ENCODE assay signal across 20 cellular contexts in the genomic region with DNA sequence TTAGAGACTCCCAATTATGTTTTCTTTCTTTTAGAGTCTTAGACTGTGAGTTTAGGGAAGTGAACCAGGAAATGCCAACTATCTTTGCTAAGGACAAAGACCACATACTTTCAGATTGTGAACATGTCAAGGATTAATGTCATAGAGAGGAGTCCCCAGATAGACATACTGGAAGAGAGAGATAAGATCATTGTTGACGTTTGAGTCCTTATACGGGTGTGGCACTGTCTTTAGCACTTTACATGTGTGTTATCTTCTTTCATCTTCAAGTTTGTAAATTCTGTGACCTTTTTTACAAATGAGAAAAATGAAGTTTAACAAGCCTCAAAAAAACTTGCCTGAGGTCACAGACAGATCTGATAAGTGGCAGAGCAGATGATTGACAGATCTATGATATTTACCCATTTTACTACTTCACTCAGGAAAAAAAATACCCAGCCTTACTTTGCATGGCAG. TPM values are rescaled to one million over a fixed set of nuclear protein-coding genes. Genes with fewer than 3 reads are reported as not detected.
DNase-seq lines count a peak whose midpoint lies in the region; ATAC-seq, FAIRE-seq and TF ChIP-seq lines count a peak whose summit lies in the region.
"Had no signal": no experiment of that assay in that cellular context is flagged by ENCODE, and none has a peak within 500 bp of the region (broad histone marks: within the 10 kb centered on the region; RNA-seq: fewer than 3 reads in every experiment).

No MANE protein-coding gene starts in this region.

- no peak overlapping the region for H3K27ac ChIP-seq in OCI-LY3 (ENCODE audit: low read length)
- no peak overlapping the region for H3K27ac ChIP-seq in GM12878 (ENCODE audit: control insufficient read depth, insufficient read depth)
- H3K27ac ChIP-seq in adrenal gland = no peak overlapping the region
- H3K27ac ChIP-seq: tibial artery, WERI-Rb-1 had no signal

- H3K27ac Mint-ChIP-seq in activated naive CD4-positive, alpha-beta T cell treated with anti-CD3 and anti-CD28 coated beads, Interleukin-2, amount 50 U/mL, for 24 hours = peak overlapping the region; percentile 85
- no peak overlapping the region for H3K27ac Mint-ChIP-seq in activated naive CD4-positive, alpha-beta T cell treated with anti-CD3 and anti-CD28 coated beads for 36 hours
- H3K27ac Mint-ChIP-seq: activated T-cell treated with anti-CD3 and anti-CD28 coated beads, Interleukin-2, amount 50 U/mL, for 24 hours had no signal

- no peaks in the 10 kb centered on the region for H3K27me3 ChIP-seq in OCI-LY3 (ENCODE audit: low read depth, low read length)
- H3K27me3 ChIP-seq in GM12878 (replicated peaks in 1 of 2; ENCODE audit: control insufficient read depth in 2 of 2, insufficient read depth in 2 of 2, low read length in 1 of 2) = no peaks in the 10 kb centered on the region
- H3K27me3 ChIP-seq in adrenal gland = no peaks in the 10 kb centered on the region
- H3K27me3 ChIP-seq: tibial artery had no signal

- H4K20me1 ChIP-seq in OCI-LY3 (ENCODE audit: insufficient read depth, low read length) (no peaks in the 10 kb centered on the region), GM12878 (ENCODE audit: control insufficient read depth, insufficient read depth) (no peaks in the 10 kb centered on the region)

- H3K79me2 ChIP-seq in OCI-LY3 (ENCODE audit: low read length) = no peaks in the 10 kb centered on the region
- H3K79me2 ChIP-seq in GM12878 (ENCODE audit: control insufficient read depth, insufficient read depth, low read length) = no peaks in the 10 kb centered on the region

- H3K4me1 ChIP-seq in OCI-LY3 (ENCODE audit: low read length) (peaks cover 8% of the 10 kb centered on the region), GM12878 (ENCODE audit: control insufficient read depth, insufficient read depth, low read length) (no peaks in the 10 kb centered on the region), adrenal gland (replicated peaks in 1 of 2) (no peaks in the 10 kb centered on the region)
- H3K4me1 ChIP-seq: tibial artery had no signal

- H3K4me2 ChIP-seq in OCI-LY3 (ENCODE audit: low read length) (peak overlapping the region; percentile 12; the same call in 1 of the 2 replicates), GM12878 (ENCODE audit: control insufficient read depth, insufficient read depth) (no peak overlapping the region)

- no peak for TF ChIP-seq RAD21 in GM12878 (IDR thresholded peaks at IDR 0.05; ENCODE audit: insufficient read depth, low read depth, low read length)

- SMC1A ChIA-PET in GM12878 (lab: Charles Lee; ENCODE audit: uncharacterized antibody, unreplicated experiment) = no interaction called here

- no TSS peak for BruUV-seq in GM12878 (replicated peaks; lab: Mats Ljungman, UMichigan)

- no peaks in the 10 kb centered on the region for H3K27me3 Mint-ChIP-seq in activated naive CD4-positive, alpha-beta T cell treated with anti-CD3 and anti-CD28 coated beads, Interleukin-2, amount 50 U/mL, for 24 hours
- no peaks in the 10 kb centered on the region for H3K27me3 Mint-ChIP-seq in activated naive CD4-positive, alpha-beta T cell treated with anti-CD3 and anti-CD28 coated beads for 36 hours (ENCODE audit: low read depth)

- FAIRE-seq in GM12878 (lab: Jason Lieb, UNC) = peak; percentile 18

- H3K9me3 ChIP-seq in OCI-LY3 (ENCODE audit: insufficient read depth, low read length) = no peaks in the 10 kb centered on the region
- no peaks in the 10 kb centered on the region for H3K9me3 ChIP-seq in GM12878 (replicated peaks; ENCODE audit: control insufficient read depth, insufficient read depth, low read length)
- no peaks in the 10 kb centered on the region for H3K9me3 ChIP-seq in adrenal gland (replicated peaks in 1 of 3)
- H3K9me3 ChIP-seq: tibial artery had no signal

- RAD21 ChIA-PET in GM12878 (lab: Charles Lee; ENCODE audit: unreplicated experiment) = no interaction called here

- H3K4me3 ChIP-seq in OCI-LY3 (ENCODE audit: low read length) (no peak overlapping the region), GM12878 (no peak overlapping the region), adrenal gland (no peak overlapping the region)
- H3K4me3 ChIP-seq: tibial artery had no signal

- DNase-seq in activated naive CD4-positive, alpha-beta T cell treated with anti-CD3 and anti-CD28 coated beads for 36 hours = no peak
- no peak for DNase-seq in GM12878 (ENCODE audit: low read depth, low spot score)
- DNase-seq in NCI-H524 treated with DMSO at 0.1 percent for 48 hours (lab: John Stamatoyannopoulos, UW) = no peak
- no peak for DNase-seq in activated effector memory CD4-positive, alpha-beta T cell treated with Interleukin-2 at 50 U/mL for 16 hours
- DNase-seq in adrenal gland = no peak
- DNase-seq in occipital lobe (lab: John Stamatoyannopoulos, UW) = no peak
- DNase-seq: activated T-cell treated with anti-CD3 and anti-CD28 coated beads, Interleukin-2, amount 50 U/mL, for 24 hours; DMS79 treated with DMSO at 0.1 percent for 48 hours; effector CD4-positive, alpha-beta T cell; foreskin fibroblast; NCI-H1694 treated with DMSO at 0.1 percent for 48 hours; NCI-H524; stimulated activated CD4-positive, alpha-beta T cell treated with anti-CD3 and anti-CD28 coated beads, Interleukin-12 subunit alpha, Interleukin-12 subunit beta, amount 100 ng/mL, for 4 hours; tibial artery; WERI-Rb-1 had no signal

- H3K9ac ChIP-seq in OCI-LY3 (ENCODE audit: low read length) = no peak overlapping the region
- no peak overlapping the region for H3K9ac ChIP-seq in GM12878 (ENCODE audit: control insufficient read depth, insufficient read depth, low read length)

- H3K9me3 Mint-ChIP-seq in activated naive CD4-positive, alpha-beta T cell treated with anti-CD3 and anti-CD28 coated beads, Interleukin-2, amount 50 U/mL, for 24 hours = no peaks in the 10 kb centered on the region
- no peaks in the 10 kb centered on the region for H3K9me3 Mint-ChIP-seq in activated naive CD4-positive, alpha-beta T cell treated with anti-CD3 and anti-CD28 coated beads for 36 hours
- H3K9me3 Mint-ChIP-seq: activated T-cell treated with anti-CD3 and anti-CD28 coated beads, Interleukin-2, amount 50 U/mL, for 24 hours had no signal

- H3K36me3 Mint-ChIP-seq in activated naive CD4-positive, alpha-beta T cell treated with anti-CD3 and anti-CD28 coated beads, Interleukin-2, amount 50 U/mL, for 24 hours = no peaks in the 10 kb centered on the region
- H3K36me3 Mint-ChIP-seq in activated naive CD4-positive, alpha-beta T cell treated with anti-CD3 and anti-CD28 coated beads for 36 hours (ENCODE audit: low read depth) = no peaks in the 10 kb centered on the region

- TF ChIP-seq CTCF in OCI-LY3 (IDR thresholded peaks at IDR 0.05; ENCODE audit: low read depth, low read length) (no peak), GM12878 (IDR thresholded peaks at IDR 0.05 in 2 of 3, conservative IDR thresholded peaks at IDR 0.05 in 1 of 3; ENCODE audit: control insufficient read depth in 2 of 3, extremely low read depth in 1 of 3, insufficient read depth in 1 of 3, low read depth in 3 of 3, low read length in 3 of 3) (no peak), adrenal gland (IDR thresholded peaks at IDR 0.05) (no peak)

- peak; percentile 62 for ATAC-seq in GM12878
- ATAC-seq: HepG2 had no signal

- TF ChIP-seq POLR2A in GM12878 (IDR thresholded peaks at IDR 0.05; ENCODE audit: low read depth, low read length) = no peak
- TF ChIP-seq POLR2A in adrenal gland (IDR thresholded peaks at IDR 0.05) = no peak

- peaks cover 18% of the 10 kb centered on the region for H3K4me1 Mint-ChIP-seq in activated naive CD4-positive, alpha-beta T cell treated with anti-CD3 and anti-CD28 coated beads, Interleukin-2, amount 50 U/mL, for 24 hours
- H3K4me1 Mint-ChIP-seq in activated naive CD4-positive, alpha-beta T cell treated with anti-CD3 and anti-CD28 coated beads for 36 hours (ENCODE audit: low read depth) = peaks cover 21% of the 10 kb centered on the region

- POLR2A ChIA-PET in GM12878 (lab: Charles Lee) = no interaction called here

- intact Hi-C loops in activated naive CD4-positive, alpha-beta T cell treated with anti-CD3 and anti-CD28 coated beads for 36 hours (cut with micrococcal nuclease) = no loop called here
- intact Hi-C loops in GM12878 (cut with micrococcal nuclease; ENCODE audit: unreplicated experiment) = no loop called here
- intact Hi-C loops in adrenal gland (cut with DNase I) = no loop called here

- H3K4me3 Mint-ChIP-seq in activated naive CD4-positive, alpha-beta T cell treated with anti-CD3 and anti-CD28 coated beads, Interleukin-2, amount 50 U/mL, for 24 hours = no peak overlapping the region
- no peak overlapping the region for H3K4me3 Mint-ChIP-seq in activated naive CD4-positive, alpha-beta T cell treated with anti-CD3 and anti-CD28 coated beads for 36 hours
- H3K4me3 Mint-ChIP-seq: activated T-cell treated with anti-CD3 and anti-CD28 coated beads, Interleukin-2, amount 50 U/mL, for 24 hours had no signal

- H2AFZ ChIP-seq in OCI-LY3 (ENCODE audit: low read depth, low read length) (0 out of 2 replicates have a peak overlapping the region, but pooled peaks have one; percentile 39), GM12878 (ENCODE audit: control insufficient read depth, low read depth, low read length) (no peak overlapping the region; the same call in 1 of the 2 replicates)

- WGBS in GM12878 (ENCODE audit: insufficient coverage, insufficient replicate concordance, low lambda C conversion rate, missing lambda C conversion rate) = 35% methylated on average over 2 of the region's 2 CpGs
- 5 to 32% (median 23%) methylated on average over 2 of the region's 2 CpGs for WGBS in adrenal gland, 4 donors

- H3K36me3 ChIP-seq in OCI-LY3 (replicated peaks; ENCODE audit: low read depth, low read length) = no peaks in the 10 kb centered on the region
- H3K36me3 ChIP-seq in GM12878 (ENCODE audit: control insufficient read depth in 2 of 2, insufficient read depth in 2 of 2, low read length in 1 of 2) = no peaks in the 10 kb centered on the region
- no peaks in the 10 kb centered on the region for H3K36me3 ChIP-seq in adrenal gland (replicated peaks in 1 of 2)
- H3K36me3 ChIP-seq: tibial artery, WERI-Rb-1 had no signal

- CTCF ChIA-PET in activated naive CD4-positive, alpha-beta T cell treated with anti-CD3 and anti-CD28 coated beads for 36 hours (lab: Charles Lee) = interaction anchor here (0.8 kb wide), 1 partner anchor 24 kb away, joined by 4 read pairs; no protein-coding TSS in a partner anchor
- CTCF ChIA-PET in GM12878 (lab: Yijun Ruan, JAX) = no interaction called here

- in situ Hi-C loops in GM12878 (cut with MboI) = no loop called here

- no peak for TF ChIP-seq EP300 in GM12878 (IDR thresholded peaks at IDR 0.05; ENCODE audit: borderline replicate concordance in 1 of 2, control insufficient read depth in 1 of 2, low read depth in 2 of 2, low read length in 2 of 2)

RNA-seq across cellular contexts. Expression of gene CXorf58, which starts 23.4 kb away (rescaled TPM):
- under 1 TPM in 1 of 2 experiments, not detected in 1; 0.20 TPM for total RNA-seq in activated naive CD4-positive, alpha-beta T cell treated with anti-CD3 and anti-CD28 coated beads for 36 hours
- not detected in 2 replicates for total RNA-seq in GM12878 (2013; cell fraction: nucleolus; rRNA removed)
- total RNA-seq in GM12878 (2014; rRNA removed) (not detected in 2 replicates), GM12878 (2014; rRNA removed; fragmentation: Illumina TruSeq; extraction: Trizol) (not detected in 2 replicates), GM12878 (2021) (0.13 TPM in 1 of 2 replicates, not detected in the other), adrenal gland (under 1 TPM in 5 of 8 donors, not detected in 3; 0.11 to 0.77 (median 0.34) TPM), occipital lobe (not detected)
- polyA plus RNA-seq in GM12878 (2011; ENCODE audit: low read depth) = not detected
- polyA plus RNA-seq in GM12878 (2011; rRNA removed) (0.06 and 0.11 TPM in 2 replicates), GM12878 (2014; fragmentation: Illumina TruSeq; extraction: Trizol) (0.10 TPM in 1 of 2 replicates, not detected in the other), GM12878 (2014; fragmentation: Nextera tagmentation; extraction: Ambion mirVana) (not detected), GM12878 (2014; rRNA removed) (not detected in 2 replicates), GM12878 (2016; fragmentation: Nextera tagmentation; extraction: Ambion mirVana) (under 1 TPM; 0.15 to 0.24 TPM), adrenal gland (under 1 TPM; 0.20 to 0.40 (median 0.24) TPM)
- polyA plus RNA-seq in GM12878 (2011; cell fraction: cytosol; rRNA removed) = not detected in 2 replicates
- polyA plus RNA-seq in GM12878 (2011; cell fraction: nucleus; rRNA removed) = not detected in 2 replicates
- polyA plus RNA-seq in GM12878 (2012) = 0.08 TPM in 1 of 2 replicates, not detected in the other
- polyA minus RNA-seq in GM12878 (2011; rRNA and poly(A)+ RNA removed) = not detected in 2 replicates
- polyA minus RNA-seq in GM12878 (2011; cell fraction: cytosol; rRNA and poly(A)+ RNA removed) = not detected in 2 replicates
- polyA minus RNA-seq in GM12878 (2011; cell fraction: nucleus; rRNA and poly(A)+ RNA removed) = not detected in 2 replicates
- total RNA-seq: HepG2, lung microvascular endothelial cell, osteoblast had no signal
- polyA plus RNA-seq: HepG2 had no signal

RNA-seq across cellular contexts. Expression of gene APOO, which starts 23.4 kb away (rescaled TPM):
- 10 to 100 TPM; 41.3 to 49.5 TPM for total RNA-seq in activated naive CD4-positive, alpha-beta T cell treated with anti-CD3 and anti-CD28 coated beads for 36 hours
- 8.2 and 9.6 TPM in 2 replicates for total RNA-seq in GM12878 (2013; cell fraction: nucleolus; rRNA removed)
- 20.7 and 24.7 TPM in 2 replicates for total RNA-seq in GM12878 (2014; rRNA removed)
- 22.1 and 23.8 TPM in 2 replicates for total RNA-seq in GM12878 (2014; rRNA removed; fragmentation: Illumina TruSeq; extraction: Trizol)
- 25.7 and 32.0 TPM in 2 replicates for total RNA-seq in GM12878 (2021)
- 17.9 TPM for polyA plus RNA-seq in GM12878 (2011; ENCODE audit: low read depth)
- polyA plus RNA-seq in GM12878 (2011; rRNA removed) = 41.0 and 66.9 TPM in 2 replicates
- polyA plus RNA-seq in GM12878 (2011; cell fraction: cytosol; rRNA removed) = 30.6 and 41.1 TPM in 2 replicates
- polyA plus RNA-seq in GM12878 (2011; cell fraction: nucleus; rRNA removed) = 13.1 and 13.7 TPM in 2 replicates
- 21.6 and 22.7 TPM in 2 replicates for polyA plus RNA-seq in GM12878 (2012)
- polyA plus RNA-seq in GM12878 (2014; fragmentation: Illumina TruSeq; extraction: Trizol) = 30.0 and 36.4 TPM in 2 replicates
- polyA plus RNA-seq in GM12878 (2014; fragmentation: Nextera tagmentation; extraction: Ambion mirVana) = 10 to 100 TPM; 41.8 to 42.9 TPM
- polyA plus RNA-seq in GM12878 (2014; rRNA removed) = 23.8 and 27.3 TPM in 2 replicates
- 10 to 100 TPM; 66.8 to 68.7 TPM for polyA plus RNA-seq in GM12878 (2016; fragmentation: Nextera tagmentation; extraction: Ambion mirVana)
- 14.8 and 15.1 TPM in 2 replicates for polyA minus RNA-seq in GM12878 (2011; rRNA and poly(A)+ RNA removed)
- polyA minus RNA-seq in GM12878 (2011; cell fraction: cytosol; rRNA and poly(A)+ RNA removed) = 6.5 and 7.9 TPM in 2 replicates
- 5.0 and 7.5 TPM in 2 replicates for polyA minus RNA-seq in GM12878 (2011; cell fraction: nucleus; rRNA and poly(A)+ RNA removed)
- total RNA-seq in adrenal gland = 10 to 100 TPM; 12.9 to 72.7 (median 25.3) TPM
- polyA plus RNA-seq in adrenal gland = 100 to 1,000 TPM in 1 of 3 donors, 10 to 100 TPM in 2; 17.5 to 177 (median 37.7) TPM
- total RNA-seq in occipital lobe = 30.7 TPM
